ENCODE assay signal across 8 cellular contexts in genomic region chr2:190882327-190882766, GRCh38. TPM values are rescaled to one million over a fixed set of nuclear protein-coding genes. Genes with fewer than 3 reads are reported as not detected.
DNase-seq lines count a peak whose midpoint lies in the region.

No MANE protein-coding gene starts in this region.

- H2BK120ac ChIP-seq in neuronal stem cell (ENCODE audit: low read depth, low read length), result no peak overlapping the region

- H2BK15ac ChIP-seq in neuronal stem cell (ENCODE audit: low read length), result no peak overlapping the region

- no peak overlapping the region for H2BK5ac ChIP-seq in neuronal stem cell (ENCODE audit: low read length)

- WGBS in ectodermal cell, 2 experiments, result 44 to 57% methylated on average over 5 of the region's 5 CpGs
- no CpG with 5 or more reads among the region's 5 CpGs for WGBS in neuronal stem cell (ENCODE audit: extremely low coverage in 2 of 2, insufficient read length in 2 of 2, insufficient replicate concordance in 1 of 2), 2 donors

- H3K9ac ChIP-seq in neuronal stem cell (ENCODE audit: low read depth, low read length, poor library complexity), result no peak overlapping the region

- no peak overlapping the region for H3K23ac ChIP-seq in neuronal stem cell (ENCODE audit: low read depth, low read length, poor library complexity)

- H3K36me3 ChIP-seq in ectodermal cell (ENCODE audit: control insufficient read depth, insufficient read depth, low read length) (no peaks in the 10 kb centered on the region), neuronal stem cell (replicated peaks in 1 of 2; ENCODE audit: control insufficient read depth in 2 of 2, insufficient read depth in 2 of 2, low read length in 2 of 2) (peaks cover 0 to 10% of the 10 kb centered on the region in 2 donors)

- no peaks in the 10 kb centered on the region for H3K27me3 Mint-ChIP-seq in activated naive CD4-positive, alpha-beta T cell treated with anti-CD3 and anti-CD28 coated beads, Interleukin-2, amount 50 U/mL, for 24 hours

- peak overlapping the region; percentile 75 for H3K4me2 ChIP-seq in neuronal stem cell (ENCODE audit: insufficient read depth, low read length, poor library complexity, severe bottlenecking)

- H3K4me1 Mint-ChIP-seq in activated naive CD4-positive, alpha-beta T cell treated with anti-CD3 and anti-CD28 coated beads, Interleukin-2, amount 50 U/mL, for 24 hours, result peaks cover 41% of the 10 kb centered on the region

- peak overlapping the region; percentile 69 for H3K4me3 ChIP-seq in ectodermal cell (ENCODE audit: insufficient read depth, low read depth, low read length)
- peak overlapping the region in 1 of 2 donors; percentile 83 for H3K4me3 ChIP-seq in neuronal stem cell (ENCODE audit: low read length in 2 of 2)

- H3K27ac ChIP-seq in ectodermal cell (ENCODE audit: insufficient read depth, low read depth, low read length, poor library complexity, severe bottlenecking) (peak overlapping the region; percentile 6), neuronal stem cell (replicated peaks; ENCODE audit: low read length) (no peak overlapping the region)

- H3K79me1 ChIP-seq in neuronal stem cell (ENCODE audit: low read depth, low read length), result peaks cover 6% of the 10 kb centered on the region

- H3K27me3 ChIP-seq in ectodermal cell (ENCODE audit: control insufficient read depth, insufficient read depth, low read length, poor library complexity, severe bottlenecking) (peaks cover 5% of the 10 kb centered on the region), neuronal stem cell (ENCODE audit: control insufficient read depth in 3 of 3, insufficient read depth in 3 of 3, low read depth in 1 of 3, low read length in 3 of 3) (no peaks in the 10 kb centered on the region)

- DNase-seq in activated naive CD4-positive, alpha-beta T cell treated with anti-CD3 and anti-CD28 coated beads, Interleukin-2, amount 50 U/mL, for 16 hours, result no peak
- DNase-seq in NCI-H526 treated with DMSO at 0.1 percent for 48 hours (lab: John Stamatoyannopoulos, UW) (peak; percentile 44), neuronal stem cell (ENCODE audit: low spot score) (no peak), cerebellar cortex (ENCODE audit: low spot score) (no peak), NCI-H2081 (lab: John Stamatoyannopoulos, UW) (no peak), NCI-H2081 treated with DMSO at 0.1 percent for 48 hours (lab: John Stamatoyannopoulos, UW) (no peak)

- no peak overlapping the region for H4K91ac ChIP-seq in neuronal stem cell (ENCODE audit: low read depth, low read length, poor library complexity)

- no peaks in the 10 kb centered on the region for H3K9me3 ChIP-seq in ectodermal cell (ENCODE audit: control insufficient read depth, low read length)
- H3K9me3 ChIP-seq in neuronal stem cell (replicated peaks in 1 of 2; ENCODE audit: control insufficient read depth in 2 of 2, insufficient read depth in 1 of 2, low read depth in 1 of 2, low read length in 2 of 2), result no peaks in the 10 kb centered on the region

- H3K36me3 Mint-ChIP-seq in activated naive CD4-positive, alpha-beta T cell treated with anti-CD3 and anti-CD28 coated beads, Interleukin-2, amount 50 U/mL, for 24 hours, result peaks cover 24% of the 10 kb centered on the region

- H3K27ac Mint-ChIP-seq in activated naive CD4-positive, alpha-beta T cell treated with anti-CD3 and anti-CD28 coated beads, Interleukin-2, amount 50 U/mL, for 24 hours, result peak overlapping the region; percentile 97

- no peaks in the 10 kb centered on the region for H3K9me3 Mint-ChIP-seq in activated naive CD4-positive, alpha-beta T cell treated with anti-CD3 and anti-CD28 coated beads, Interleukin-2, amount 50 U/mL, for 24 hours

- no peak overlapping the region for H3K18ac ChIP-seq in neuronal stem cell (ENCODE audit: low read length)

- H3K4me1 ChIP-seq in ectodermal cell (ENCODE audit: control insufficient read depth, insufficient read depth, low read length), result peaks cover 14% of the 10 kb centered on the region
- peaks cover 1 to 12% of the 10 kb centered on the region in 2 donors for H3K4me1 ChIP-seq in neuronal stem cell (ENCODE audit: control insufficient read depth in 2 of 2, insufficient read depth in 1 of 2, low read depth in 1 of 2, low read length in 2 of 2)

- H4K8ac ChIP-seq in neuronal stem cell (ENCODE audit: low read depth, low read length), result no peak overlapping the region

- H3K4me3 Mint-ChIP-seq in activated naive CD4-positive, alpha-beta T cell treated with anti-CD3 and anti-CD28 coated beads, Interleukin-2, amount 50 U/mL, for 24 hours, result peak overlapping the region; percentile 95

- no peak overlapping the region for H2AK5ac ChIP-seq in neuronal stem cell (ENCODE audit: low read depth, low read length)

- no peak overlapping the region for H3K4ac ChIP-seq in neuronal stem cell (ENCODE audit: low read length)

- peak overlapping the region; percentile 99 for H2AFZ ChIP-seq in neuronal stem cell (ENCODE audit: low read length)

- H2BK12ac ChIP-seq in neuronal stem cell (ENCODE audit: low read length), result no peak overlapping the region

- H3K14ac ChIP-seq in neuronal stem cell (ENCODE audit: low read length), result no peak overlapping the region

RNA-seq across cellular contexts. Expression of gene GLS, which starts 1.7 kb away (rescaled TPM):
- polyA plus RNA-seq in ectodermal cell (2013, experiment 1 of 4), result 36.8 TPM
- 27.3 TPM for polyA plus RNA-seq in ectodermal cell (2013, experiment 2 of 4)
- polyA plus RNA-seq in ectodermal cell (2013, experiment 3 of 4), result 26.8 TPM
- 29.2 TPM for polyA plus RNA-seq in ectodermal cell (2013, experiment 4 of 4)
- polyA plus RNA-seq in neuronal stem cell (2013, experiment 1 of 2), result 23.2 TPM
- 24.7 TPM for polyA plus RNA-seq in neuronal stem cell (2013, experiment 2 of 2)
